In the genomic region with DNA sequence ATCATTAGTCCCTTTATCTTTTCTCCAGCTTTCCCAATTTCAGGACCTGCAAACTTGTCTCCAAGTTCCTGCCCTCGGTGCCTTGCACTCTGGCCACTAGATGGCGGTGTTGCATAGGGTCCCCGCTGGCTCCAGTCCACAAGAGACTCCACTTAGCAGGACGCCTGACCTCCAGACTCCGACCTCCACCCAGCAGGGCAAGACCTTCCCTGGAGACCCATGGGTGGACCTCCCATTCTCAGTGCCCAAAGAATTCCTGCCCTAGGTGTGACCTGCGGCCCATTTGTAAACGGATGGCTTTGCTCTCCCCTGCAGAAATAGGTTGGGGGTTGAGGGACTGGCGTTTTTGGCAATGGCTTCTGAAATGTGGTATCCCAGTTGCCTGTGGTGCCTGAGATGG, we compare ENCODE assay signal across 9 cellular contexts.
DNase-seq lines count a peak whose midpoint lies in the region; ATAC-seq, FAIRE-seq and TF ChIP-seq lines count a peak whose summit lies in the region.
"Had no signal": no experiment of that assay in that cellular context is flagged by ENCODE, and none has a peak within 500 bp of the region (broad histone marks: within the 10 kb centered on the region; RNA-seq: fewer than 3 reads in every experiment).

No MANE protein-coding gene starts in this region.

- TF ChIP-seq CTCF in gastroesophageal sphincter (IDR thresholded peaks at IDR 0.05) (peak; percentile 88 to 99 (median 96)), pancreas (IDR thresholded peaks at IDR 0.05) (peak; percentile 93 to 98 (median 96)), tibial nerve (IDR thresholded peaks at IDR 0.05) (peak; percentile 92 to 98 (median 94))

- H3K27ac ChIP-seq in SK-N-MC (no peak overlapping the region), gastroesophageal sphincter (no peak overlapping the region), pancreas (no peak overlapping the region), tibial nerve (no peak overlapping the region)

- H3K9me3 ChIP-seq in SK-N-MC (ENCODE audit: low read depth, low read length) (no peaks in the 10 kb centered on the region), gastroesophageal sphincter (no peaks in the 10 kb centered on the region), pancreas (no peaks in the 10 kb centered on the region), tibial nerve (peaks cover 0 to 3% (median 0%) of the 10 kb centered on the region in 4 donors)

- H3K4me1 ChIP-seq in gastroesophageal sphincter, result peaks cover 0 to 5% (median 0%) of the 10 kb centered on the region in 3 donors
- no peaks in the 10 kb centered on the region for H3K4me1 ChIP-seq in pancreas
- peaks cover 0 to 15% (median 0%) of the 10 kb centered on the region in 4 donors for H3K4me1 ChIP-seq in tibial nerve

- peak; percentile 99 for TF ChIP-seq RAD21 in Ishikawa (IDR thresholded peaks at IDR 0.05; ENCODE audit: low read depth)

- DNase-seq in EL (peak; percentile 73), SK-N-MC (ENCODE audit: low read depth, low spot score) (peak; percentile 1), activated gamma-delta T cell treated with Interleukin-2 at 50 U/mL for 16 hours (peak; percentile 78), pancreas (peak; percentile 59 to 93 (median 84)), tibial nerve (ENCODE audit: low spot score in 2 of 2) (peak; percentile 73 to 90)

- TF ChIP-seq POLR2A in gastroesophageal sphincter (IDR thresholded peaks at IDR 0.05) (no peak), tibial nerve (IDR thresholded peaks at IDR 0.05) (no peak)

- H3K27me3 ChIP-seq in gastroesophageal sphincter, result no peaks in the 10 kb centered on the region
- no peaks in the 10 kb centered on the region for H3K27me3 ChIP-seq in pancreas
- H3K27me3 ChIP-seq in tibial nerve, result peaks cover 0 to 2% of the 10 kb centered on the region in 2 donors

- no peak for FAIRE-seq in pancreas (lab: Jason Lieb, UNC)
- FAIRE-seq: endometrium had no signal

- H3K36me3 ChIP-seq in SK-N-MC (ENCODE audit: insufficient read depth, low read length) (no peaks in the 10 kb centered on the region), gastroesophageal sphincter (no peaks in the 10 kb centered on the region), pancreas (no peaks in the 10 kb centered on the region), tibial nerve (no peaks in the 10 kb centered on the region)

- WGBS in gastroesophageal sphincter (ENCODE audit: low coverage in 1 of 2), 2 donors, result 17 to 34% methylated on average over 7 to 8 of the region's 8 CpGs
- 10 to 12% methylated on average over 8 of the region's 8 CpGs for WGBS in pancreas, 2 donors
- 14% methylated on average over 8 of the region's 8 CpGs for WGBS in tibial nerve, 2 donors

- peak; percentile 82 for ATAC-seq in gastroesophageal sphincter
- ATAC-seq in pancreas, result peak; percentile 68 to 97 (median 91)
- ATAC-seq in HG02840 (IDR thresholded peaks at IDR 0.05; ENCODE audit: low FRiP score, unreplicated experiment), result no peak

- TF ChIP-seq EP300 in Ishikawa (IDR thresholded peaks at IDR 0.05; ENCODE audit: borderline replicate concordance) (no peak), gastroesophageal sphincter (IDR thresholded peaks at IDR 0.05) (no peak), tibial nerve (IDR thresholded peaks at IDR 0.05) (no peak)

- H3K9ac ChIP-seq in SK-N-MC (ENCODE audit: insufficient read length), result no peak overlapping the region

- H3K4me3 ChIP-seq in SK-N-MC (no peak overlapping the region), gastroesophageal sphincter (no peak overlapping the region), pancreas (no peak overlapping the region), tibial nerve (no peak overlapping the region)

- intact Hi-C loops in pancreas (cut with DNase I), result loop anchor here in 1 of 3 donors (5.0 kb wide), 1 partner anchor 201 kb away; no protein-coding TSS in a partner anchor

TF ChIP-seq in Ishikawa, 13 proteins besides CTCF, POLR2A, EP300 and RAD21:
- TF ChIP-seq, protein P1, sequence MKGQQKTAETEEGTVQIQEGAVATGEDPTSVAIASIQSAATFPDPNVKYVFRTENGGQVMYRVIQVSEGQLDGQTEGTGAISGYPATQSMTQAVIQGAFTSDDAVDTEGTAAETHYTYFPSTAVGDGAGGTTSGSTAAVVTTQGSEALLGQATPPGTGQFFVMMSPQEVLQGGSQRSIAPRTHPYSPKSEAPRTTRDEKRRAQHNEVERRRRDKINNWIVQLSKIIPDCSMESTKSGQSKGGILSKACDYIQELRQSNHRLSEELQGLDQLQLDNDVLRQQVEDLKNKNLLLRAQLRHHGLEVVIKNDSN (IDR thresholded peaks at IDR 0.05), result no peak
- TF ChIP-seq EGR1 (IDR thresholded peaks at IDR 0.05) (no peak), CREB1 (IDR thresholded peaks at IDR 0.05; ENCODE audit: low read depth) (no peak), FOXM1 (IDR thresholded peaks at IDR 0.05; ENCODE audit: borderline replicate concordance, low read depth) (no peak), NFIC (IDR thresholded peaks at IDR 0.05) (0 out of 2 replicates have a peak, but pooled peaks have one; percentile 17), TAF1 (IDR thresholded peaks at IDR 0.05; ENCODE audit: low read depth) (no peak)
- TF ChIP-seq, protein P2, sequence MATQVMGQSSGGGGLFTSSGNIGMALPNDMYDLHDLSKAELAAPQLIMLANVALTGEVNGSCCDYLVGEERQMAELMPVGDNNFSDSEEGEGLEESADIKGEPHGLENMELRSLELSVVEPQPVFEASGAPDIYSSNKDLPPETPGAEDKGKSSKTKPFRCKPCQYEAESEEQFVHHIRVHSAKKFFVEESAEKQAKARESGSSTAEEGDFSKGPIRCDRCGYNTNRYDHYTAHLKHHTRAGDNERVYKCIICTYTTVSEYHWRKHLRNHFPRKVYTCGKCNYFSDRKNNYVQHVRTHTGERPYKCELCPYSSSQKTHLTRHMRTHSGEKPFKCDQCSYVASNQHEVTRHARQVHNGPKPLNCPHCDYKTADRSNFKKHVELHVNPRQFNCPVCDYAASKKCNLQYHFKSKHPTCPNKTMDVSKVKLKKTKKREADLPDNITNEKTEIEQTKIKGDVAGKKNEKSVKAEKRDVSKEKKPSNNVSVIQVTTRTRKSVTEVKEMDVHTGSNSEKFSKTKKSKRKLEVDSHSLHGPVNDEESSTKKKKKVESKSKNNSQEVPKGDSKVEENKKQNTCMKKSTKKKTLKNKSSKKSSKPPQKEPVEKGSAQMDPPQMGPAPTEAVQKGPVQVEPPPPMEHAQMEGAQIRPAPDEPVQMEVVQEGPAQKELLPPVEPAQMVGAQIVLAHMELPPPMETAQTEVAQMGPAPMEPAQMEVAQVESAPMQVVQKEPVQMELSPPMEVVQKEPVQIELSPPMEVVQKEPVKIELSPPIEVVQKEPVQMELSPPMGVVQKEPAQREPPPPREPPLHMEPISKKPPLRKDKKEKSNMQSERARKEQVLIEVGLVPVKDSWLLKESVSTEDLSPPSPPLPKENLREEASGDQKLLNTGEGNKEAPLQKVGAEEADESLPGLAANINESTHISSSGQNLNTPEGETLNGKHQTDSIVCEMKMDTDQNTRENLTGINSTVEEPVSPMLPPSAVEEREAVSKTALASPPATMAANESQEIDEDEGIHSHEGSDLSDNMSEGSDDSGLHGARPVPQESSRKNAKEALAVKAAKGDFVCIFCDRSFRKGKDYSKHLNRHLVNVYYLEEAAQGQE (IDR thresholded peaks at IDR 0.05; ENCODE audit: low read depth), result no peak

Comparison
In these comparisons a context has a peak if more than half of its experiments do, and no peak if none do; other contexts are left out.
1. DNase-seq: peak in every context shown above with its lines; median percentile 84 in pancreas; 82 in tibial nerve; 78 in activated gamma-delta T cell treated with Interleukin-2 at 50 U/mL for 16 hours; 73 in EL; 1 in SK-N-MC.